25 cellular contexts compared by ENCODE assay signal in genomic region chr2:3134026-3134571, GRCh38.
"Had no signal": no experiment of that assay in that cellular context is flagged by ENCODE, and none has a peak within 500 bp of the region (broad histone marks: within the 10 kb centered on the region; RNA-seq: fewer than 3 reads in every experiment).

No MANE protein-coding gene starts in this region.

- DNase-seq: cortex of kidney; effector memory CD8-positive, alpha-beta T cell; hypothalamus; kidney; midbrain; naive thymus-derived CD8-positive, alpha-beta T cell; nephron progenitor cell; occipital lobe; pancreas; stimulated activated CD4-positive, alpha-beta T cell treated with anti-CD3 and anti-CD28 coated beads, Interleukin-12 subunit alpha, Interleukin-12 subunit beta, amount 100 ng/mL, for 4 hours; stimulated activated CD4-positive, alpha-beta T cell treated with anti-CD3 and anti-CD28 coated beads, Interleukin-1b, Interleukin-23, amount 100 ng/mL, for 48 hours; stimulated activated CD4-positive, alpha-beta T cell treated with anti-CD3 and anti-CD28 coated beads, Interleukin-4, amount 100 ng/mL, for 1 hour; stimulated activated CD8-positive, alpha-beta memory T cell treated with anti-CD3 and anti-CD28 coated beads, Interleukin-4, amount 100 ng/mL, for 48 hours; stimulated activated naive CD4-positive, alpha-beta T cell; stimulated activated naive CD8-positive, alpha-beta T cell treated with anti-CD3 and anti-CD28 coated beads, Interleukin-15, amount 100 ng/mL, for 72 hours; thyroid gland; trophoblast cell had no signal

- ATAC-seq: effector memory CD8-positive, alpha-beta T cell; left lobe of liver; naive thymus-derived CD8-positive, alpha-beta T cell; pancreas; sciatic nerve; stimulated activated naive CD8-positive, alpha-beta T cell treated with anti-CD3 and anti-CD28 coated beads, Interleukin-15, amount 100 ng/mL, for 72 hours had no signal

- FAIRE-seq: frontal cortex, kidney, pancreas had no signal

- H3K27me3 ChIP-seq: pancreas, thyroid gland, vagina had no signal

- H3K27ac Mint-ChIP-seq: effector memory CD8-positive, alpha-beta T cell; memory B cell; naive thymus-derived CD8-positive, alpha-beta T cell; nephron progenitor cell; progenitor cell of endocrine pancreas; stimulated activated naive CD8-positive, alpha-beta T cell treated with anti-CD3 and anti-CD28 coated beads, Interleukin-15, amount 100 ng/mL, for 72 hours had no signal

- H3K4me3 Mint-ChIP-seq: effector memory CD8-positive, alpha-beta T cell; memory B cell; naive thymus-derived CD8-positive, alpha-beta T cell; nephron progenitor cell; stimulated activated naive CD8-positive, alpha-beta T cell treated with anti-CD3 and anti-CD28 coated beads, Interleukin-15, amount 100 ng/mL, for 72 hours had no signal

- H3K27me3 Mint-ChIP-seq: memory B cell, progenitor cell of endocrine pancreas had no signal

- H3K4me3 ChIP-seq: lung, pancreas, smooth muscle cell, thyroid gland, vagina had no signal

- H3K4me2 ChIP-seq: smooth muscle cell had no signal

- H3K9me3 ChIP-seq: pancreas, thyroid gland, vagina had no signal

- H3K4me1 ChIP-seq: pancreas, thyroid gland, vagina had no signal

- H3K4me1 Mint-ChIP-seq: memory B cell; naive thymus-derived CD8-positive, alpha-beta T cell had no signal

- H3K36me3 ChIP-seq: pancreas, thyroid gland, vagina had no signal

- H3K27ac ChIP-seq: pancreas, thyroid gland, vagina had no signal

- H3K9me3 Mint-ChIP-seq: stimulated activated naive CD8-positive, alpha-beta T cell treated with anti-CD3 and anti-CD28 coated beads, Interleukin-15, amount 100 ng/mL, for 72 hours had no signal
